9 cellular contexts compared by ENCODE assay signal in genomic region chr2:170715932-170716777, GRCh38. TPM values are rescaled to one million over a fixed set of nuclear protein-coding genes. Genes with fewer than 3 reads are reported as not detected.
A peak's percentile ranks its signal among the peaks of the same experiment; 100 is the strongest.
DNase-seq lines count a peak whose midpoint lies in the region; ATAC-seq and TF ChIP-seq lines count a peak whose summit lies in the region.
"Had no signal": no experiment of that assay in that cellular context is flagged by ENCODE, and none has a peak within 500 bp of the region (broad histone marks: within the 10 kb centered on the region; RNA-seq: fewer than 3 reads in every experiment).

No MANE protein-coding gene starts in this region.

- H4K20me1 ChIP-seq in PC-3 (ENCODE audit: low read length) = no peaks in the 10 kb centered on the region

- peak overlapping the region; percentile 92 for H2AFZ ChIP-seq in PC-3 (ENCODE audit: low read length)

- DNase-seq in CD14-positive monocyte (ENCODE audit: low spot score) (no peak), PC-3 (no peak), chondrocyte (ENCODE audit: low spot score) (no peak), NCI-H2081 (lab: John Stamatoyannopoulos, UW) (no peak), DMS79 treated with DMSO at 0.1 percent for 48 hours (lab: John Stamatoyannopoulos, UW) (no peak)
- no peak for DNase-seq in natural killer cell treated with Interleukin-12 subunit alpha and Interleukin-12 subunit beta and Interleukin-15 and Interleukin-18, amount 100 ng/mL, for 72 hours (ENCODE audit: low spot score)

- intact Hi-C loops in CD14-positive monocyte (cut with micrococcal nuclease) = no loop called here
- intact Hi-C loops in PC-3 (cut with micrococcal nuclease) = loop anchor here (2.0 to 10.0 kb wide), 2 partner anchors 23 to 311 kb away; no protein-coding TSS in a partner anchor

- H3K4me1 ChIP-seq in PC-3 (ENCODE audit: insufficient read depth, low read length) = no peaks in the 10 kb centered on the region; the same call in 1 of the 2 replicates

- no peaks in the 10 kb centered on the region for H3F3A ChIP-seq in PC-3 (ENCODE audit: low read length, unreplicated experiment)

- peaks cover 82 to 91% (median 86%) of the 10 kb centered on the region in 3 donors for H3K27me3 Mint-ChIP-seq in CD14-positive monocyte (ENCODE audit: low read depth in 3 of 3)
- peaks cover 63% of the 10 kb centered on the region for H3K27me3 Mint-ChIP-seq in chondrocyte (ENCODE audit: low read depth)
- peaks cover 35 to 52% of the 10 kb centered on the region in 2 donors for H3K27me3 Mint-ChIP-seq in natural killer cell treated with Interleukin-12 subunit alpha and Interleukin-12 subunit beta and Interleukin-15 and Interleukin-18, amount 100 ng/mL, for 72 hours

- H3K4me3 ChIP-seq in PC-3 (ENCODE audit: low read length) = peak overlapping the region; percentile 74

- H3K27me3 ChIP-seq in PC-3 (ENCODE audit: low read length) = no peaks in the 10 kb centered on the region

- H3K27ac ChIP-seq in PC-3 (ENCODE audit: low read length) = no peak overlapping the region
- H3K27ac ChIP-seq: thyroid gland had no signal

- no peaks in the 10 kb centered on the region for H3K9me2 ChIP-seq in PC-3 (replicated peaks; ENCODE audit: low read length)

- POLR2A ChIA-PET in PC-3 (lab: Charles Lee; ENCODE audit: unreplicated experiment) = interaction anchor here (0.6 to 1.1 kb wide), 2 partner anchors 23 to 934 kb away, joined by 3 to 11 read pairs; no protein-coding TSS in a partner anchor

- peaks cover 36% of the 10 kb centered on the region for H3K4me1 Mint-ChIP-seq in CD14-positive monocyte
- peaks cover 24% of the 10 kb centered on the region for H3K4me1 Mint-ChIP-seq in chondrocyte (ENCODE audit: low read depth)
- peaks cover 6 to 15% of the 10 kb centered on the region in 2 donors for H3K4me1 Mint-ChIP-seq in natural killer cell treated with Interleukin-12 subunit alpha and Interleukin-12 subunit beta and Interleukin-15 and Interleukin-18, amount 100 ng/mL, for 72 hours (ENCODE audit: low read depth in 2 of 2)

- H3K79me2 ChIP-seq in PC-3 (ENCODE audit: low read length) = no peaks in the 10 kb centered on the region

- peaks cover 10% of the 10 kb centered on the region in 2 donors for H3K36me3 Mint-ChIP-seq in CD14-positive monocyte
- peaks cover 1% of the 10 kb centered on the region for H3K36me3 Mint-ChIP-seq in chondrocyte (ENCODE audit: low read depth)
- no peaks in the 10 kb centered on the region for H3K36me3 Mint-ChIP-seq in natural killer cell treated with Interleukin-12 subunit alpha and Interleukin-12 subunit beta and Interleukin-15 and Interleukin-18, amount 100 ng/mL, for 72 hours

- peak overlapping the region; percentile 22; the same call in 1 of the 2 replicates for H3K9ac ChIP-seq in PC-3 (ENCODE audit: low read length)

- no TSS peak for BruUV-seq in PC-3 (replicated peaks; lab: Mats Ljungman, UMichigan)

- ATAC-seq in PC-3 = peak; percentile 6
- peak in 1 of 2 donors; percentile 20 for ATAC-seq in natural killer cell treated with Interleukin-12 subunit alpha and Interleukin-12 subunit beta and Interleukin-15 and Interleukin-18, amount 100 ng/mL, for 72 hours
- no peak for ATAC-seq in GM21447 (IDR thresholded peaks at IDR 0.05; ENCODE audit: unreplicated experiment)
- no peak for ATAC-seq in GM18907 (IDR thresholded peaks at IDR 0.05; ENCODE audit: unreplicated experiment)

- H3K27ac Mint-ChIP-seq in CD14-positive monocyte = no peak overlapping the region
- no peak overlapping the region for H3K27ac Mint-ChIP-seq in chondrocyte (ENCODE audit: unreplicated experiment)
- H3K27ac Mint-ChIP-seq in natural killer cell treated with Interleukin-12 subunit alpha and Interleukin-12 subunit beta and Interleukin-15 and Interleukin-18, amount 100 ng/mL, for 72 hours = no peak overlapping the region

- peak overlapping the region; percentile 98 for H3K4me2 ChIP-seq in PC-3 (ENCODE audit: low read length)

- TF ChIP-seq CTCF in CD14-positive monocyte (IDR thresholded peaks at IDR 0.05) = no peak
- TF ChIP-seq CTCF in PC-3 (conservative IDR thresholded peaks at IDR 0.05; ENCODE audit: low read depth, low read length) = no peak
- TF ChIP-seq CTCF in chondrocyte (IDR thresholded peaks at IDR 0.05) = no peak

- CTCF ChIA-PET in PC-3 (lab: Charles Lee) = interaction anchor here (0.6 to 0.8 kb wide), 2 partner anchors 54 to 293 kb away, joined by 3 read pairs; no protein-coding TSS in a partner anchor

- H3K9me3 ChIP-seq in PC-3 (ENCODE audit: low read length) = no peaks in the 10 kb centered on the region
- H3K9me3 ChIP-seq: thyroid gland had no signal

- H3K4me3 Mint-ChIP-seq in CD14-positive monocyte (peak overlapping the region; percentile 78 to 98), chondrocyte (ENCODE audit: unreplicated experiment) (peak overlapping the region; percentile 19)
- peak overlapping the region; percentile 87 for H3K4me3 Mint-ChIP-seq in natural killer cell treated with Interleukin-12 subunit alpha and Interleukin-12 subunit beta and Interleukin-15 and Interleukin-18, amount 100 ng/mL, for 72 hours

- peaks cover 0 to 26% (median 14%) of the 10 kb centered on the region in 7 donors for H3K9me3 Mint-ChIP-seq in CD14-positive monocyte
- no peaks in the 10 kb centered on the region for H3K9me3 Mint-ChIP-seq in chondrocyte (ENCODE audit: low read depth)
- no peaks in the 10 kb centered on the region for H3K9me3 Mint-ChIP-seq in natural killer cell treated with Interleukin-12 subunit alpha and Interleukin-12 subunit beta and Interleukin-15 and Interleukin-18, amount 100 ng/mL, for 72 hours

- H3K36me3 ChIP-seq in PC-3 (ENCODE audit: low read depth, low read length) = no peaks in the 10 kb centered on the region
- H3K36me3 ChIP-seq: thyroid gland had no signal

RNA-seq across cellular contexts. Expression of gene SP5, which starts 1.0 kb away (rescaled TPM):
- not detected for polyA plus RNA-seq in CD14-positive monocyte
- total RNA-seq in PC-3 (2014; rRNA removed) (0.47 and 4.8 TPM in 2 replicates), chondrocyte (not detected in 3 replicates)
- not detected for total RNA-seq in natural killer cell treated with Interleukin-12 subunit alpha and Interleukin-12 subunit beta and Interleukin-15 and Interleukin-18, amount 100 ng/mL, for 72 hours

RNA-seq across cellular contexts. Expression of gene ERICH2, which starts 54.0 kb away (rescaled TPM):
- polyA plus RNA-seq in CD14-positive monocyte = not detected
- 1.4 and 1.9 TPM in 2 replicates for total RNA-seq in PC-3 (2014; rRNA removed)
- 2.1 to 2.6 TPM in 2 of 3 replicates, not detected in the other for total RNA-seq in chondrocyte
- not detected for total RNA-seq in natural killer cell treated with Interleukin-12 subunit alpha and Interleukin-12 subunit beta and Interleukin-15 and Interleukin-18, amount 100 ng/mL, for 72 hours
- total RNA-seq: thyroid gland had no signal

Comparison
In these comparisons a context has a peak if more than half of its experiments do, and no peak if none do; other contexts are left out.
1. H3K4me3 Mint-ChIP-seq: peak in every context shown above with its lines; median percentile 88 in CD14-positive monocyte; 87 in natural killer cell treated with Interleukin-12 subunit alpha and Interleukin-12 subunit beta and Interleukin-15 and Interleukin-18, amount 100 ng/mL, for 72 hours; 19 in chondrocyte.